1 cellular context compared by ENCODE assay signal in the genomic region with DNA sequence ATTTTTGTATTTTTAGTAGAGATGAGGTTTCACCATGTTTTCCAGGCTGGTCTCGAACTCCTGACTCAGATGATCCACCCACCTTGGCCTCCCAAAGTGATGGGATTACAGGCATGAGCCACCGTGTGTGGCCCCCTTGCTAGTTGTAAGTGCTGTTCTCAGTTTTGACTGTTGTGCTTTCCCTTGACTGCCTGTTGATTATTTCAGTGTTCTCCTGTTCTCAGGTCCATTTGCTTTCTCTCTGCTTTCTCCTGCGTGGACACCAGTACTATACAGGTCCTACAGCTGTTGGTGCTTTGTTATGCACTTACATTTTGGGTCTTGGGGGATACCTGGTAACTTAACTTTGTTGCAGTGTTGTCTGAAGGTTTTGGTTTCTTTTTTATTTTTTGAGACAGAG.
TF ChIP-seq lines count a peak whose summit lies in the region.

No MANE protein-coding gene starts in this region.

TF ChIP-seq in GM12891, 5 proteins besides CTCF, POLR2A, EP300 and RAD21:
- TF ChIP-seq PAX5 (IDR thresholded peaks at IDR 0.05; ENCODE audit: insufficient read depth, low read length, severe bottlenecking): no peak
- no peak for TF ChIP-seq TAF1 (IDR thresholded peaks at IDR 0.05; ENCODE audit: low read depth, low read length)
- TF ChIP-seq POU2F2 (IDR thresholded peaks at IDR 0.05; ENCODE audit: low read depth, low read length): no peak
- no peak for TF ChIP-seq SPI1 (IDR thresholded peaks at IDR 0.05; ENCODE audit: low read depth, low read length)
- TF ChIP-seq POLR2AphosphoS5 (IDR thresholded peaks at IDR 0.05; ENCODE audit: low read depth, low read length): no peak
